In genomic region chr5:174235226-174235992, GRCh38 we compare ENCODE assay signal across 14 cellular contexts.
"Had no signal": no experiment of that assay in that cellular context is flagged by ENCODE, and none has a peak within 500 bp of the region (broad histone marks: within the 10 kb centered on the region; RNA-seq: fewer than 3 reads in every experiment).

No MANE protein-coding gene starts in this region.

- H3K4me1 ChIP-seq: adrenal gland, stomach, testis, upper lobe of right lung had no signal

- H3K4me3 ChIP-seq: adrenal gland, stomach, testis, upper lobe of right lung had no signal

- H3K9me3 ChIP-seq: adrenal gland, testis, upper lobe of right lung had no signal

- DNase-seq: activated B cell treated with CpG ODN at 0.5 μM for 24 hours; activated CD4-positive, alpha-beta T cell treated with anti-CD3 and anti-CD28 coated beads for 48 hours; activated CD8-positive, alpha-beta T cell treated with anti-CD3 and anti-CD28 coated beads for 36 hours; activated effector memory CD4-positive, alpha-beta T cell treated with anti-CD3 and anti-CD28 coated beads, Interleukin-2, amount 50 U/mL, for 16 hours; activated T-cell treated with anti-CD3 and anti-CD28 coated beads, Interleukin-2, amount 50 U/mL, for 4 hours; adrenal gland; brain microvascular endothelial cell; effector memory CD8-positive, alpha-beta T cell; foreskin melanocyte; immature natural killer cell; stimulated activated CD4-positive, alpha-beta T cell treated with anti-CD3 and anti-CD28 coated beads, Interleukin-1b, Interleukin-23, amount 100 ng/mL, for 48 hours; stomach; testis; upper lobe of right lung had no signal

- H3K27ac ChIP-seq: adrenal gland, brain microvascular endothelial cell, stomach, testis, upper lobe of right lung had no signal

- H3K36me3 ChIP-seq: adrenal gland, brain microvascular endothelial cell, stomach, upper lobe of right lung had no signal

- H3K27me3 ChIP-seq: adrenal gland, brain microvascular endothelial cell, testis, upper lobe of right lung had no signal
